ENCODE assay signal across 15 cellular contexts in the genomic region with DNA sequence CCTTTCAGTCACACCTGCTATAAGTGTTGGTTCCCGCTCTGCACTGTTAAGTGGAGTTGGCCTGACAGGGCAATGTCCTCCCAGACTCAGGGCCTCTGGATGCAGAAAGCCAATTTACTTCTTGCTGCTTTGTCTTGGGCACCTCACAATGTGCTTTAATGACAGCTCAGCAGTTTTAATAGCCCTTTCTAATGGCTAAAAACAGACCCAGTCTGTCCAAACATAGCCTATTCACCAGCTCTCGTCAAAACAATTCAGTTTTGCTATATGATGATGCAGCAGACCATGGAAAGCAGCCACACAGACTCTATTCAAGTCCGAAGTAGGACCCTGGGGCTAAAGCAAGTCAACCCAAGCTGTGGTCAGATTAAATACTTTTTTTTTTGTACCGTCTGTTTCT.
DNase-seq lines count a peak whose midpoint lies in the region; ATAC-seq, FAIRE-seq and TF ChIP-seq lines count a peak whose summit lies in the region.
"Had no signal": no experiment of that assay in that cellular context is flagged by ENCODE, and none has a peak within 500 bp of the region (broad histone marks: within the 10 kb centered on the region; RNA-seq: fewer than 3 reads in every experiment).

No MANE protein-coding gene starts in this region.

- H3K4me3 ChIP-seq in HepG2 (replicated peaks in 1 of 3; ENCODE audit: insufficient read depth in 1 of 3, low read depth in 2 of 3, low read length in 3 of 3) = no peak overlapping the region
- no peak overlapping the region for H3K4me3 ChIP-seq in right lobe of liver
- no peak overlapping the region for H3K4me3 ChIP-seq in NT2/D1 (ENCODE audit: insufficient read length, low read depth)
- no peak overlapping the region for H3K4me3 ChIP-seq in coronary artery
- no peak overlapping the region for H3K4me3 ChIP-seq in lower lobe of right lung
- H3K4me3 ChIP-seq: right atrium auricular region had no signal

- H3K79me2 ChIP-seq in HepG2 (ENCODE audit: insufficient read depth, low read length) = no peaks in the 10 kb centered on the region

- in situ Hi-C loops in HepG2 (cut with HindIII; ENCODE audit: extremely low pct_ligation_motif_present, low pct_unique_long_range_greater_than_20kb) = no loop called here

- no peak for DNase-seq in HepG2 (ENCODE audit: low spot score)
- no peak for DNase-seq in right lobe of liver
- DNase-seq in NT2/D1 (ENCODE audit: low read depth, low spot score) = peak; percentile 16
- peak; percentile 90 for DNase-seq in islet precursor cell
- DNase-seq in coronary artery (ENCODE audit: low spot score) = no peak
- DNase-seq in pons (ENCODE audit: low spot score) = no peak
- no peak for DNase-seq in lower lobe of right lung
- DNase-seq: activated B cell treated with CpG ODN at 0.5 μM for 24 hours; CD8-positive, alpha-beta T cell; stimulated activated naive CD8-positive, alpha-beta T cell treated with anti-CD3 and anti-CD28 coated beads, Interleukin-15, Interleukin-2, amounts not matched to agents 100 U/mL and 50 U/mL, for 24 hours; T-helper 2 cell had no signal

- BruUV-seq in HepG2 (replicated peaks; lab: Mats Ljungman, UMichigan) = no TSS peak

- H4K20me1 ChIP-seq in HepG2 (ENCODE audit: insufficient read depth, low read length) = no peaks in the 10 kb centered on the region

- POLR2A ChIA-PET in HepG2 (lab: Yijun Ruan, JAX) = no interaction called here

- H3K9me3 ChIP-seq in HepG2 (ENCODE audit: low read length) (no peaks in the 10 kb centered on the region), right lobe of liver (no peaks in the 10 kb centered on the region), NT2/D1 (ENCODE audit: insufficient read depth, low read length) (no peaks in the 10 kb centered on the region), lower lobe of right lung (no peaks in the 10 kb centered on the region)
- H3K9me3 ChIP-seq: right atrium auricular region had no signal

- no peak for TF ChIP-seq EP300 in HepG2 (IDR thresholded peaks at IDR 0.05; ENCODE audit: low read depth in 2 of 2, low read length in 2 of 2)
- no peak for TF ChIP-seq EP300 in HepG2 (CRISPR knock-in tag; IDR thresholded peaks at IDR 0.05; ENCODE audit: borderline replicate concordance)

- no peak overlapping the region for H2AFZ ChIP-seq in HepG2 (ENCODE audit: low read length)

- H3K9ac ChIP-seq in HepG2 (ENCODE audit: insufficient read depth, low read depth, low read length) (no peak overlapping the region), NT2/D1 (ENCODE audit: insufficient read length, low read depth) (no peak overlapping the region)

- TF ChIP-seq RAD21 in HepG2 (CRISPR knock-in tag; IDR thresholded peaks at IDR 0.05) = no peak

- CTCF ChIA-PET in HepG2 (lab: Yijun Ruan, JAX; ENCODE audit: low intra/inter-chr PET ratio, low total read pairs) = no interaction called here

- intact Hi-C loops in HepG2 (cut with micrococcal nuclease; ENCODE audit: unreplicated experiment) (no loop called here), right lobe of liver (cut with DNase I) (no loop called here), lower lobe of right lung (cut with DNase I) (no loop called here)

- H3K27ac ChIP-seq in HepG2 (ENCODE audit: extremely low read length, insufficient read depth, low read length) = no peak overlapping the region
- no peak overlapping the region for H3K27ac ChIP-seq in right lobe of liver
- no peak overlapping the region for H3K27ac ChIP-seq in coronary artery
- H3K27ac ChIP-seq in lower lobe of right lung = no peak overlapping the region
- H3K27ac ChIP-seq: right atrium auricular region had no signal

- H3K4me1 ChIP-seq in HepG2 (ENCODE audit: insufficient read depth, low read length) (no peaks in the 10 kb centered on the region), right lobe of liver (no peaks in the 10 kb centered on the region), NT2/D1 (ENCODE audit: insufficient read depth, insufficient read length) (no peaks in the 10 kb centered on the region), lower lobe of right lung (no peaks in the 10 kb centered on the region)
- H3K4me1 ChIP-seq: right atrium auricular region had no signal

- 0% methylated on average over 4 of the region's 4 CpGs for WGBS in HepG2 (ENCODE audit: low lambda C conversion rate)
- 49% methylated on average over 4 of the region's 4 CpGs for WGBS in right lobe of liver (ENCODE audit: insufficient coverage, low coverage, low lambda C conversion rate, missing lambda C conversion rate)

- FAIRE-seq in HepG2 (lab: Jason Lieb, UNC) = no peak

- TF ChIP-seq POLR2A in HepG2 (IDR thresholded peaks at IDR 0.05; ENCODE audit: insufficient read depth in 1 of 2, low read depth in 2 of 2, low read length in 2 of 2) (no peak), right lobe of liver (IDR thresholded peaks at IDR 0.05) (no peak)

- TF ChIP-seq CTCF in HepG2 (CRISPR knock-in tag; IDR thresholded peaks at IDR 0.05) (no peak), right lobe of liver (IDR thresholded peaks at IDR 0.05) (no peak), coronary artery (IDR thresholded peaks at IDR 0.05) (no peak), lower lobe of right lung (IDR thresholded peaks at IDR 0.05) (no peak)

- no peak overlapping the region for H3K4me2 ChIP-seq in HepG2 (ENCODE audit: low read depth, low read length)

- no peak for ATAC-seq in HepG2
- no peak for ATAC-seq in right lobe of liver
- ATAC-seq in GM21529 (IDR thresholded peaks at IDR 0.05; ENCODE audit: unreplicated experiment) = no peak
- ATAC-seq in lower lobe of right lung = no peak
- ATAC-seq: activated T-helper 17 cell treated with anti-CD3 and anti-CD28 coated beads, Interleukin-2, amount 50 U/mL, for 72 hours; CD8-positive, alpha-beta T cell; natural killer cell treated with Interleukin-12 subunit alpha and Interleukin-12 subunit beta and Interleukin-15 and Interleukin-18, amount 100 ng/mL, for 72 hours; stimulated activated naive CD8-positive, alpha-beta T cell treated with anti-CD3 and anti-CD28 coated beads, Interleukin-15, Interleukin-2, amounts not matched to agents 100 U/mL and 50 U/mL, for 24 hours had no signal

- H3K27me3 ChIP-seq in HepG2 (ENCODE audit: control insufficient read depth in 1 of 2, insufficient read depth in 2 of 2, low read length in 2 of 2) = no peaks in the 10 kb centered on the region; a peak in 1 of 5 replicates
- no peaks in the 10 kb centered on the region for H3K27me3 ChIP-seq in right lobe of liver
- H3K27me3 ChIP-seq in NT2/D1 (ENCODE audit: insufficient read depth, insufficient read length) = no peaks in the 10 kb centered on the region
- no peaks in the 10 kb centered on the region for H3K27me3 ChIP-seq in lower lobe of right lung (ENCODE audit: low read depth)
- H3K27me3 ChIP-seq: right atrium auricular region had no signal

- H3K36me3 ChIP-seq in HepG2 (replicated peaks in 1 of 2; ENCODE audit: control insufficient read depth in 1 of 2, insufficient read depth in 2 of 2, low read length in 2 of 2) (no peaks in the 10 kb centered on the region), right lobe of liver (no peaks in the 10 kb centered on the region), NT2/D1 (ENCODE audit: insufficient read depth, insufficient read length, low read length) (no peaks in the 10 kb centered on the region), lower lobe of right lung (no peaks in the 10 kb centered on the region)
- H3K36me3 ChIP-seq: right atrium auricular region had no signal

TF ChIP-seq in HepG2, 621 proteins besides CTCF, POLR2A, EP300 and RAD21:
- peak; percentile 82 for TF ChIP-seq MAFF (IDR thresholded peaks at IDR 0.05; ENCODE audit: low read depth, low read length)
- no peak for TF ChIP-seq HNF1B (CRISPR knock-in tag; IDR thresholded peaks at IDR 0.05)
- TF ChIP-seq, protein P1, sequence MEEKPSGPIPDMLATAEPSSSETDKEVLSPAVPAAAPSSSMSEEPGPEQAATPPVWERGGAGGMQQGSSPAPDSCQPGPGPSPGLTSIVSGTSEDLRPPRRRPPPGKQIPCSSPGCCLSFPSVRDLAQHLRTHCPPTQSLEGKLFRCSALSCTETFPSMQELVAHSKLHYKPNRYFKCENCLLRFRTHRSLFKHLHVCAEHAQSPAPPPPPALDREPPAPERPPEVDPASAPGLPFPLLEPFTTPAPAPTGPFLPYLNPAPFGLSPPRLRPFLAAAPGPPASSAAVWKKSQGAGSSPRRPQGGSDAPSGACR (CRISPR knock-in tag; IDR thresholded peaks at IDR 0.05) = no peak
- peak; percentile 81 to 87 for TF ChIP-seq MAFK (conservative IDR thresholded peaks at IDR 0.05 in 1 of 2, IDR thresholded peaks at IDR 0.05 in 1 of 2; ENCODE audit: low read length in 2 of 2)
- TF ChIP-seq ZNF670 (CRISPR knock-in tag; IDR thresholded peaks at IDR 0.05; ENCODE audit: borderline replicate concordance) = no peak
- TF ChIP-seq RARG (CRISPR knock-in tag; IDR thresholded peaks at IDR 0.05; ENCODE audit: low read depth) = no peak

Comparison
In these comparisons a context has a peak if more than half of its experiments do, and no peak if none do; other contexts are left out.
1. DNase-seq: peak in NT2/D1 (single experiment) and islet precursor cell (single experiment); none in HepG2 (single experiment), right lobe of liver (0 of 3), coronary artery (single experiment), pons (single experiment) and lower lobe of right lung (single experiment).